Comparison of ENCODE assay signal across 19 cellular contexts in genomic region chr9:134411451-134412297, GRCh38.
DNase-seq lines count a peak whose midpoint lies in the region; ATAC-seq, FAIRE-seq and TF ChIP-seq lines count a peak whose summit lies in the region.
"Had no signal": no experiment of that assay in that cellular context is flagged by ENCODE, and none has a peak within 500 bp of the region (broad histone marks: within the 10 kb centered on the region; RNA-seq: fewer than 3 reads in every experiment).

No MANE protein-coding gene starts in this region.

- no peak for ATAC-seq in GM21529 (IDR thresholded peaks at IDR 0.05; ENCODE audit: unreplicated experiment)
- ATAC-seq: activated T-cell treated with anti-CD3 and anti-CD28 coated beads, Interleukin-2, amount 50 U/mL, for 4 hours; right lobe of liver; stimulated activated memory B cell treated with anti-CD40 and anti-IgM and Interleukin-4, amounts not matched to agents 10 μg/mL and 1 μg/mL and 100 μg/mL, for 72 hours had no signal

- TF ChIP-seq POLR2A in suprapubic skin (IDR thresholded peaks at IDR 0.05): no peak

- no peak for FAIRE-seq in GM19239 (lab: Jason Lieb, UNC)
- FAIRE-seq: kidney had no signal

- no peaks in the 10 kb centered on the region for H3K9me3 ChIP-seq in suprapubic skin
- H3K9me3 ChIP-seq: right lobe of liver had no signal

- TF ChIP-seq CTCF in cardiac fibroblast (IDR thresholded peaks at IDR 0.05; ENCODE audit: low read depth, low read length) (no peak), suprapubic skin (IDR thresholded peaks at IDR 0.05) (no peak)

- H3K27me3 ChIP-seq in layer of hippocampus (ENCODE audit: control insufficient read depth, insufficient read depth, low read length) (no peaks in the 10 kb centered on the region), suprapubic skin (no peaks in the 10 kb centered on the region)
- H3K27me3 ChIP-seq: right lobe of liver had no signal

- DNase-seq in M059J (ENCODE audit: low read depth) (peak; percentile 25), cardiac fibroblast (ENCODE audit: low read depth in 2 of 2) (peak; percentile 24 to 66), suprapubic skin (ENCODE audit: low spot score in 2 of 2) (no peak), T-helper 2 cell (no peak), superior temporal gyrus (ENCODE audit: extremely low spot score) (no peak), GM19239 (ENCODE audit: insufficient read length, low spot score) (no peak)
- DNase-seq: activated CD4-positive, alpha-beta T cell treated with anti-CD3 and anti-CD28 coated beads, Interleukin-2, amount 10 ng/mL, durations not matched to agents 24 days and 14 days; activated T-cell treated with anti-CD3 and anti-CD28 coated beads, Interleukin-2, amount 50 U/mL, for 4 hours; CD4-positive, CD25-positive, alpha-beta regulatory T cell; foreskin melanocyte; kidney; naive B cell; NCI-H1417 treated with DMSO at 0.1 percent for 48 hours; NCI-H526; right lobe of liver; stimulated activated CD4-positive, alpha-beta T cell treated with anti-CD3 and anti-CD28 coated beads, Interleukin-4, amount 100 ng/mL, for 4 hours had no signal

- peak overlapping the region; percentile 52 for H3K27ac ChIP-seq in layer of hippocampus (ENCODE audit: low read depth, low read length)
- peak overlapping the region; percentile 81 for H3K27ac ChIP-seq in suprapubic skin

- H3K36me3 ChIP-seq in suprapubic skin: peaks cover 13% of the 10 kb centered on the region

- H3K4me1 ChIP-seq in suprapubic skin: peaks cover 87% of the 10 kb centered on the region

- 33% methylated on average over 4 of the region's 25 CpGs for WGBS in suprapubic skin

- TF ChIP-seq EP300 in suprapubic skin (IDR thresholded peaks at IDR 0.05): no peak

- H3K4me3 ChIP-seq in cardiac fibroblast (replicated peaks in 1 of 2; ENCODE audit: low read depth in 2 of 2, low read length in 2 of 2) (no peak overlapping the region), suprapubic skin (no peak overlapping the region)
- H3K4me3 ChIP-seq: right lobe of liver had no signal

Comparison
In these comparisons a context has a peak if more than half of its experiments do, and no peak if none do; other contexts are left out.
1. DNase-seq: peak in M059J (single experiment) and cardiac fibroblast (2 of 2); none in suprapubic skin (0 of 2), T-helper 2 cell (0 of 5), superior temporal gyrus (single experiment) and GM19239 (single experiment).